In genomic region chr4:6502747-6503465, GRCh38 we compare ENCODE assay signal across 25 cellular contexts. TPM values are rescaled to one million over a fixed set of nuclear protein-coding genes. Genes with fewer than 3 reads are reported as not detected.
"Had no signal": no experiment of that assay in that cellular context is flagged by ENCODE, and none has a peak within 500 bp of the region (broad histone marks: within the 10 kb centered on the region; RNA-seq: fewer than 3 reads in every experiment).

No MANE protein-coding gene starts in this region.

- H3K79me2 ChIP-seq: parathyroid adenoma had no signal

- H3K27ac ChIP-seq: dorsolateral prefrontal cortex, heart left ventricle, parathyroid adenoma, psoas muscle, spleen, tibial artery, upper lobe of right lung had no signal

- H3K27ac Mint-ChIP-seq: mesothelial cell of epicardium; naive B cell; nephron; stimulated activated memory B cell treated with anti-CD40 and anti-IgM and Interleukin-4, amounts not matched to agents 10 μg/mL and 1 μg/mL and 100 μg/mL, for 72 hours; stimulated activated naive CD8-positive, alpha-beta T cell treated with anti-CD3 and anti-CD28 coated beads, Interleukin-15, Interleukin-2, amounts not matched to agents 100 ng/mL and 50 ng/mL, for 24 hours had no signal

- H3K9ac ChIP-seq: parathyroid adenoma had no signal

- H3K4me1 Mint-ChIP-seq: mesothelial cell of epicardium; naive B cell; nephron; stimulated activated memory B cell treated with anti-CD40 and anti-IgM and Interleukin-4, amounts not matched to agents 10 μg/mL and 1 μg/mL and 100 μg/mL, for 72 hours had no signal

- H3K4me1 ChIP-seq: heart left ventricle, parathyroid adenoma, psoas muscle, spleen, tibial artery, upper lobe of right lung had no signal

- H3K36me3 Mint-ChIP-seq: mesothelial cell of epicardium; stimulated activated memory B cell treated with anti-CD40 and anti-IgM and Interleukin-4, amounts not matched to agents 10 μg/mL and 1 μg/mL and 100 μg/mL, for 72 hours had no signal

- H3K4me3 ChIP-seq: dorsolateral prefrontal cortex, heart left ventricle, psoas muscle, spleen, tibial artery, upper lobe of right lung had no signal

- H2AFZ ChIP-seq: parathyroid adenoma had no signal

- H3K4me3 Mint-ChIP-seq: mesothelial cell of epicardium; nephron; stimulated activated memory B cell treated with anti-CD40 and anti-IgM and Interleukin-4, amounts not matched to agents 10 μg/mL and 1 μg/mL and 100 μg/mL, for 72 hours; stimulated activated naive CD8-positive, alpha-beta T cell treated with anti-CD3 and anti-CD28 coated beads, Interleukin-15, Interleukin-2, amounts not matched to agents 100 ng/mL and 50 ng/mL, for 24 hours had no signal

- ATAC-seq: heart left ventricle; psoas muscle; sciatic nerve; stimulated activated memory B cell treated with anti-CD40 and anti-IgM and Interleukin-4, amounts not matched to agents 10 μg/mL and 1 μg/mL and 100 μg/mL, for 72 hours; upper lobe of right lung had no signal

- DNase-seq: cerebellar nuclear complex; dorsolateral prefrontal cortex; effector CD8-positive, alpha-beta T cell; heart left ventricle; hippocampal formation; kidney glomerular epithelial cell; naive B cell; occipital lobe; psoas muscle; retina; spleen; stimulated activated CD4-positive, alpha-beta T cell treated with anti-CD3 and anti-CD28 coated beads, Interleukin-15, amount 100 ng/mL, for 24 hours; stimulated activated CD4-positive, alpha-beta T cell treated with anti-CD3 and anti-CD28 coated beads, Interleukin-1b, Interleukin-23, amount 100 ng/mL, for 48 hours; stimulated activated CD4-positive, alpha-beta T cell treated with anti-CD3 and anti-CD28 coated beads, Interleukin-4, amount 100 ng/mL, for 24 hours; tibial artery; upper lobe of right lung had no signal

- H3K36me3 ChIP-seq: heart left ventricle, spleen, tibial artery, upper lobe of right lung had no signal

- FAIRE-seq: colon, frontal cortex had no signal

RNA-seq across cellular contexts. Expression of gene PPP2R2C, which starts 30.5 kb away (rescaled TPM):
- total RNA-seq: skeletal muscle tissue had no signal
